ENCODE assay signal across 29 cellular contexts in genomic region chr5:170046221-170046620, GRCh38.
"Had no signal": no experiment of that assay in that cellular context is flagged by ENCODE, and none has a peak within 500 bp of the region (broad histone marks: within the 10 kb centered on the region; RNA-seq: fewer than 3 reads in every experiment).

No MANE protein-coding gene starts in this region.

- H3K27ac ChIP-seq: adrenal gland, body of pancreas, coronary artery, dorsolateral prefrontal cortex, gastrocnemius medialis, parathyroid adenoma, psoas muscle, right atrium auricular region, tibial nerve, WERI-Rb-1 had no signal

- DNase-seq: activated CD4-positive, alpha-beta memory T cell treated with anti-CD3 and anti-CD28 coated beads for 36 hours; activated CD4-positive, alpha-beta T cell treated with anti-CD3 and anti-CD28 coated beads, Interleukin-2, amount 10 ng/mL, durations not matched to agents 24 days and 14 days; activated CD4-positive, CD25-positive, alpha-beta regulatory T cell treated with anti-CD3 and anti-CD28 coated beads, Interleukin-2, amount 50 U/mL, for 72 hours; activated CD8-positive, alpha-beta memory T cell treated with anti-CD3 and anti-CD28 coated beads, Interleukin-2, amount 50 U/mL, for 4 hours; activated effector memory CD4-positive, alpha-beta T cell treated with anti-CD3 and anti-CD28 coated beads, Interleukin-2, amount 50 U/mL, for 16 hours; activated naive CD4-positive, alpha-beta T cell treated with anti-CD3 and anti-CD28 coated beads for 36 hours; activated naive CD8-positive, alpha-beta T cell treated with anti-CD3 and anti-CD28 coated beads for 36 hours; activated T-cell treated with anti-CD3 and anti-CD28 coated beads, Interleukin-2, amount 50 U/mL, for 1 hour; adrenal gland; aorta; body of pancreas; dorsolateral prefrontal cortex; effector memory CD4-positive, alpha-beta T cell; erythroblast; gastrocnemius medialis; head of caudate nucleus; islet precursor cell; mammary epithelial cell; naive B cell; occipital lobe; psoas muscle; stimulated activated naive CD4-positive, alpha-beta T cell treated with Interleukin-2 at 50 U/mL for 16 hours; T-helper 17 cell; T1000; WERI-Rb-1 had no signal

- H3K4me1 ChIP-seq: adrenal gland, body of pancreas, gastrocnemius medialis, parathyroid adenoma, psoas muscle, right atrium auricular region, tibial nerve had no signal

- H3K9me3 ChIP-seq: adrenal gland, body of pancreas, gastrocnemius medialis, psoas muscle, right atrium auricular region, tibial nerve had no signal

- H3K27me3 ChIP-seq: adrenal gland, body of pancreas, dorsolateral prefrontal cortex, gastrocnemius medialis, right atrium auricular region, tibial nerve had no signal

- H3K4me3 ChIP-seq: adrenal gland, body of pancreas, coronary artery, dorsolateral prefrontal cortex, gastrocnemius medialis, psoas muscle, right atrium auricular region, tibial nerve had no signal

- H3K36me3 ChIP-seq: adrenal gland, gastrocnemius medialis, right atrium auricular region, WERI-Rb-1 had no signal
